In genomic region chr10:73209705-73210104, GRCh38 we compare ENCODE assay signal across 17 cellular contexts. TPM values are rescaled to one million over a fixed set of nuclear protein-coding genes. Genes with fewer than 3 reads are reported as not detected.
DNase-seq lines count a peak whose midpoint lies in the region; FAIRE-seq and TF ChIP-seq lines count a peak whose summit lies in the region.
"Had no signal": no experiment of that assay in that cellular context is flagged by ENCODE, and none has a peak within 500 bp of the region (broad histone marks: within the 10 kb centered on the region; RNA-seq: fewer than 3 reads in every experiment).

No MANE protein-coding gene starts in this region.

- peak; percentile 46 for DNase-seq in AG08395 (ENCODE audit: low spot score)
- DNase-seq in HPDE6-E6E7 (ENCODE audit: extremely low spot score), result peak; percentile 60
- peak; percentile 25 for DNase-seq in brain microvascular endothelial cell
- peak; percentile 84 for DNase-seq in foreskin melanocyte
- DNase-seq in LoVo (ENCODE audit: low spot score), result no peak
- no peak for DNase-seq in SK-N-DZ (ENCODE audit: low spot score)
- no peak for DNase-seq in GM12892 (ENCODE audit: insufficient read length)
- no peak for DNase-seq in CD1c-positive myeloid dendritic cell (ENCODE audit: extremely low spot score)
- DNase-seq: activated naive CD4-positive, alpha-beta T cell treated with anti-CD3 and anti-CD28 coated beads for 36 hours; caudate nucleus; DMS153; islet precursor cell; naive B cell; NK-92 treated with Interleukin-12 subunit alpha and Interleukin-12 subunit beta, amount 100 ng/mL, for 24 hours; retina; stimulated activated CD4-positive, alpha-beta T cell treated with anti-CD3 and anti-CD28 coated beads, Interleukin-2, amount 100 ng/mL, for 24 hours; upper lobe of right lung had no signal

- no peak for FAIRE-seq in GM12892 (lab: Jason Lieb, UNC)

- in situ Hi-C loops in brain microvascular endothelial cell (cut with HindIII; ENCODE audit: low pct_ligation_motif_present, low sequenced_read_pairs), result no loop called here

- no peak for TF ChIP-seq CTCF in brain microvascular endothelial cell (IDR thresholded peaks at IDR 0.05; ENCODE audit: low read depth, low read length, missing control alignments)

- H3K36me3 ChIP-seq in brain microvascular endothelial cell (replicated peaks), result peaks cover 3% of the 10 kb centered on the region

- no peak for TF ChIP-seq POLR2A in GM12892 (IDR thresholded peaks at IDR 0.05; ENCODE audit: low read depth, low read length)

- H3K4me3 ChIP-seq in brain microvascular endothelial cell (ENCODE audit: low read depth, low read length), result no peak overlapping the region
- H3K4me3 ChIP-seq: upper lobe of right lung had no signal

- no peak overlapping the region for H3K27ac ChIP-seq in brain microvascular endothelial cell
- H3K27ac ChIP-seq: upper lobe of right lung had no signal

- no peaks in the 10 kb centered on the region for H3K27me3 ChIP-seq in brain microvascular endothelial cell (replicated peaks)
- H3K27me3 ChIP-seq: upper lobe of right lung had no signal

RNA-seq across cellular contexts. Expression of gene DNAJC9, which starts 37.4 kb away (rescaled TPM):
- 111 and 115 TPM in 2 replicates for polyA plus RNA-seq in SK-N-DZ (2014; cell fraction: cytosol; rRNA removed)
- 98.0 and 116 TPM in 2 replicates for polyA plus RNA-seq in SK-N-DZ (2014; cell fraction: nucleus; rRNA removed)
- polyA plus RNA-seq in GM12892 (2012; ENCODE audit: missing spikeins), result 27.6 TPM

RNA-seq across cellular contexts. Expression of gene FAM149B1, which starts 41.8 kb away (rescaled TPM):
- 13.0 and 14.8 TPM in 2 replicates for polyA plus RNA-seq in SK-N-DZ (2014; cell fraction: cytosol; rRNA removed)
- polyA plus RNA-seq in SK-N-DZ (2014; cell fraction: nucleus; rRNA removed), result 20.4 and 26.0 TPM in 2 replicates
- polyA plus RNA-seq in GM12892 (2012; ENCODE audit: missing spikeins), result 14.1 TPM

RNA-seq across cellular contexts. Expression of gene ECD, which starts 41.9 kb away (rescaled TPM):
- 46.5 and 48.6 TPM in 2 replicates for polyA plus RNA-seq in SK-N-DZ (2014; cell fraction: cytosol; rRNA removed)
- 26.1 and 29.7 TPM in 2 replicates for polyA plus RNA-seq in SK-N-DZ (2014; cell fraction: nucleus; rRNA removed)
- polyA plus RNA-seq in GM12892 (2012; ENCODE audit: missing spikeins), result 31.3 TPM

RNA-seq across cellular contexts. Expression of gene MRPS16, which starts 42.7 kb away (rescaled TPM):
- 103 and 110 TPM in 2 replicates for polyA plus RNA-seq in SK-N-DZ (2014; cell fraction: cytosol; rRNA removed)
- 57.2 and 61.2 TPM in 2 replicates for polyA plus RNA-seq in SK-N-DZ (2014; cell fraction: nucleus; rRNA removed)
- 72.6 TPM for polyA plus RNA-seq in GM12892 (2012; ENCODE audit: missing spikeins)

Comparison
In these comparisons a context has a peak if more than half of its experiments do, and no peak if none do; other contexts are left out.
1. DNase-seq: peak in AG08395 (single experiment), HPDE6-E6E7 (single experiment), brain microvascular endothelial cell (single experiment) and foreskin melanocyte (single experiment); none in LoVo (single experiment), SK-N-DZ (single experiment), GM12892 (single experiment) and CD1c-positive myeloid dendritic cell (single experiment).